25 cellular contexts compared by ENCODE assay signal in genomic region chr14:105337433-105337832, GRCh38.
"Had no signal": no experiment of that assay in that cellular context is flagged by ENCODE, and none has a peak within 500 bp of the region (broad histone marks: within the 10 kb centered on the region; RNA-seq: fewer than 3 reads in every experiment).

No MANE protein-coding gene starts in this region.

- H3K4me2 ChIP-seq: neural progenitor cell had no signal

- DNase-seq: activated CD4-positive, alpha-beta T cell treated with anti-CD3 and anti-CD28 coated beads for 4 hours; activated CD4-positive, alpha-beta T cell treated with anti-CD3 and anti-CD28 coated beads, Interleukin-2, amount 50 U/mL, for 48 hours; activated CD8-positive, alpha-beta memory T cell treated with anti-CD3 and anti-CD28 coated beads for 24 hours; activated effector memory CD4-positive, alpha-beta T cell treated with anti-CD3 and anti-CD28 coated beads, Interleukin-2, amount 50 U/mL, for 16 hours; activated naive CD4-positive, alpha-beta T cell treated with anti-CD3 and anti-CD28 coated beads for 36 hours; amniotic stem cell; brain microvascular endothelial cell; effector CD4-positive, alpha-beta T cell; kidney glomerular epithelial cell; natural killer cell; small intestine; stimulated activated CD4-positive, alpha-beta T cell treated with anti-CD3 and anti-CD28 coated beads, Interleukin-1b, Interleukin-23, amount 100 ng/mL, for 48 hours; stimulated activated CD4-positive, alpha-beta T cell treated with anti-CD3 and anti-CD28 coated beads, Interleukin-4, amount 100 ng/mL, for 4 hours; stimulated activated CD8-positive, alpha-beta memory T cell treated with anti-CD3 and anti-CD28 coated beads, Interleukin-4, amount 100 ng/mL, for 48 hours; stimulated activated naive CD8-positive, alpha-beta T cell treated with anti-CD3 and anti-CD28 coated beads, Interleukin-15, amount 100 ng/mL, for 72 hours; upper lobe of right lung had no signal

- H3K27me3 ChIP-seq: brain microvascular endothelial cell, gastroesophageal sphincter, neural progenitor cell, right lobe of liver, suprapubic skin, tibial artery, upper lobe of right lung had no signal

- H2AFZ ChIP-seq: neural progenitor cell had no signal

- ATAC-seq: natural killer cell; stimulated activated memory B cell treated with anti-CD40 and anti-IgM and Interleukin-4, amounts not matched to agents 10 μg/mL and 1 μg/mL and 100 μg/mL, for 72 hours; stimulated activated naive CD8-positive, alpha-beta T cell treated with anti-CD3 and anti-CD28 coated beads, Interleukin-15, amount 100 ng/mL, for 72 hours had no signal

- H3K4me3 ChIP-seq: gastroesophageal sphincter, neural progenitor cell, right lobe of liver, SK-N-MC, suprapubic skin, tibial artery, upper lobe of right lung had no signal

- H3K4me3 Mint-ChIP-seq: activated naive CD4-positive, alpha-beta T cell treated with anti-CD3 and anti-CD28 coated beads for 36 hours; activated T-helper 1 cell treated with anti-CD3 and anti-CD28 coated beads, Interleukin-12 subunit alpha, Interleukin-12 subunit beta, Interleukin-2, Interleukin-4 antibody, amounts not matched to agents 30 ng/mL and 10 ng/mL and 1 ng/mL, durations not matched to agents 14 hours and 24 hours and 36 hours; natural killer cell; neural progenitor cell; stimulated activated memory B cell treated with anti-CD40 and anti-IgM and Interleukin-4, amounts not matched to agents 10 μg/mL and 1 μg/mL and 100 μg/mL, for 72 hours; stimulated activated naive CD8-positive, alpha-beta T cell treated with anti-CD3 and anti-CD28 coated beads, Interleukin-15, amount 100 ng/mL, for 72 hours had no signal

- H3K27ac Mint-ChIP-seq: activated naive CD4-positive, alpha-beta T cell treated with anti-CD3 and anti-CD28 coated beads for 36 hours; activated T-helper 1 cell treated with anti-CD3 and anti-CD28 coated beads, Interleukin-12 subunit alpha, Interleukin-12 subunit beta, Interleukin-2, Interleukin-4 antibody, amounts not matched to agents 30 ng/mL and 10 ng/mL and 1 ng/mL, durations not matched to agents 14 hours and 24 hours and 36 hours; natural killer cell; neural progenitor cell; stimulated activated memory B cell treated with anti-CD40 and anti-IgM and Interleukin-4, amounts not matched to agents 10 μg/mL and 1 μg/mL and 100 μg/mL, for 72 hours; stimulated activated naive CD8-positive, alpha-beta T cell treated with anti-CD3 and anti-CD28 coated beads, Interleukin-15, amount 100 ng/mL, for 72 hours had no signal

- H3K27ac ChIP-seq: brain microvascular endothelial cell, neural progenitor cell, SK-N-MC, suprapubic skin, tibial artery, upper lobe of right lung, VCaP had no signal

- H3K36me3 Mint-ChIP-seq: natural killer cell had no signal

- H3K36me3 ChIP-seq: brain microvascular endothelial cell, gastroesophageal sphincter, neural progenitor cell, right lobe of liver, suprapubic skin, tibial artery, upper lobe of right lung had no signal

- H3K9me3 Mint-ChIP-seq: activated naive CD4-positive, alpha-beta T cell treated with anti-CD3 and anti-CD28 coated beads for 36 hours; activated T-helper 1 cell treated with anti-CD3 and anti-CD28 coated beads, Interleukin-12 subunit alpha, Interleukin-12 subunit beta, Interleukin-2, Interleukin-4 antibody, amounts not matched to agents 30 ng/mL and 10 ng/mL and 1 ng/mL, durations not matched to agents 14 hours and 24 hours and 36 hours; natural killer cell; neural progenitor cell; stimulated activated memory B cell treated with anti-CD40 and anti-IgM and Interleukin-4, amounts not matched to agents 10 μg/mL and 1 μg/mL and 100 μg/mL, for 72 hours; stimulated activated naive CD8-positive, alpha-beta T cell treated with anti-CD3 and anti-CD28 coated beads, Interleukin-15, amount 100 ng/mL, for 72 hours had no signal

- H3K9ac ChIP-seq: neural progenitor cell had no signal

- H3K9me3 ChIP-seq: gastroesophageal sphincter, right lobe of liver, suprapubic skin, tibial artery, upper lobe of right lung had no signal

- H3K27me3 Mint-ChIP-seq: stimulated activated memory B cell treated with anti-CD40 and anti-IgM and Interleukin-4, amounts not matched to agents 10 μg/mL and 1 μg/mL and 100 μg/mL, for 72 hours; stimulated activated naive CD8-positive, alpha-beta T cell treated with anti-CD3 and anti-CD28 coated beads, Interleukin-15, amount 100 ng/mL, for 72 hours had no signal
